ENCODE assay signal across 22 cellular contexts in genomic region chrX:38212246-38212645, GRCh38. TPM values are rescaled to one million over a fixed set of nuclear protein-coding genes. Genes with fewer than 3 reads are reported as not detected.
DNase-seq lines count a peak whose midpoint lies in the region; ATAC-seq and TF ChIP-seq lines count a peak whose summit lies in the region.
"Had no signal": no experiment of that assay in that cellular context is flagged by ENCODE, and none has a peak within 500 bp of the region (broad histone marks: within the 10 kb centered on the region; RNA-seq: fewer than 3 reads in every experiment).

No MANE protein-coding gene starts in this region.

- no peaks in the 10 kb centered on the region for H3K27me3 ChIP-seq in endodermal cell (ENCODE audit: control insufficient read depth, insufficient read depth, low read length, poor library complexity, severe bottlenecking)
- H3K27me3 ChIP-seq: cardiac muscle cell, sigmoid colon, transverse colon had no signal

- no peaks in the 10 kb centered on the region for H3K27me3 Mint-ChIP-seq in endodermal cell (ENCODE audit: insufficient read depth)
- peaks cover 7% of the 10 kb centered on the region for H3K27me3 Mint-ChIP-seq in activated T-helper 17 cell treated with anti-CD3 and anti-CD28 coated beads, Interleukin-2, amount 50 U/mL, for 72 hours
- H3K27me3 Mint-ChIP-seq: activated CD4-positive, alpha-beta T cell treated with anti-CD3 and anti-CD28 coated beads, Interleukin-2, amount 10 ng/mL, durations not matched to agents 24 days and 14 days had no signal

- H3K27ac ChIP-seq in endodermal cell (ENCODE audit: low read depth, low read length) (no peak overlapping the region), mesodermal cell (ENCODE audit: low read depth, low read length, severe bottlenecking) (peak overlapping the region; percentile 37)
- H3K27ac ChIP-seq: cardiac muscle cell, sigmoid colon, SK-N-MC, transverse colon, WERI-Rb-1 had no signal

- H3K4me3 ChIP-seq in endodermal cell (ENCODE audit: low read length) (no peak overlapping the region), mesodermal cell (ENCODE audit: extremely low read depth, insufficient read depth, low read length, poor library complexity, severe bottlenecking) (no peak overlapping the region)
- H3K4me3 ChIP-seq: cardiac muscle cell, sigmoid colon, SK-N-MC, transverse colon had no signal

- no peak overlapping the region for H3K4me3 Mint-ChIP-seq in endodermal cell
- H3K4me3 Mint-ChIP-seq in activated T-helper 17 cell treated with anti-CD3 and anti-CD28 coated beads, Interleukin-2, amount 50 U/mL, for 72 hours = no peak overlapping the region
- H3K4me3 Mint-ChIP-seq: activated CD4-positive, alpha-beta T cell treated with anti-CD3 and anti-CD28 coated beads, Interleukin-2, amount 10 ng/mL, durations not matched to agents 24 days and 14 days; activated naive CD4-positive, alpha-beta T cell treated with anti-CD3 and anti-CD28 coated beads for 36 hours; CD4-positive, CD25-positive, alpha-beta regulatory T cell; T-helper 2 cell treated with Interferon-gamma antibody and Interleukin-4, amounts not matched to agents 5 μg/mL and 100 μg/mL, for 36 hours had no signal

- no peak for TF ChIP-seq CTCF in endodermal cell (conservative IDR thresholded peaks at IDR 0.05)

- no peak overlapping the region for H3K9ac ChIP-seq in endodermal cell (ENCODE audit: extremely low read depth, low read length, poor library complexity, severe bottlenecking)

- peaks cover 6% of the 10 kb centered on the region for H3K4me1 Mint-ChIP-seq in endodermal cell
- H3K4me1 Mint-ChIP-seq in activated T-helper 17 cell treated with anti-CD3 and anti-CD28 coated beads, Interleukin-2, amount 50 U/mL, for 72 hours = no peaks in the 10 kb centered on the region
- H3K4me1 Mint-ChIP-seq: activated CD4-positive, alpha-beta T cell treated with anti-CD3 and anti-CD28 coated beads, Interleukin-2, amount 10 ng/mL, durations not matched to agents 24 days and 14 days; CD4-positive, CD25-positive, alpha-beta regulatory T cell had no signal

- no peaks in the 10 kb centered on the region for H3K36me3 ChIP-seq in endodermal cell (ENCODE audit: control insufficient read depth, insufficient read depth, low read length)
- H3K36me3 ChIP-seq in mesodermal cell (ENCODE audit: control insufficient read depth, insufficient read depth, low read length) = no peaks in the 10 kb centered on the region
- H3K36me3 ChIP-seq: cardiac muscle cell, sigmoid colon, transverse colon, WERI-Rb-1 had no signal

- H3K9me3 ChIP-seq in endodermal cell (ENCODE audit: control insufficient read depth, low read length) (no peaks in the 10 kb centered on the region), mesodermal cell (ENCODE audit: control insufficient read depth, low read length) (no peaks in the 10 kb centered on the region)
- H3K9me3 ChIP-seq: sigmoid colon, transverse colon had no signal

- 88 to 100% methylated on average over 1 of the region's 1 CpG for WGBS in endodermal cell (ENCODE audit: insufficient coverage in 1 of 2, insufficient read length in 1 of 2), 2 experiments
- 88 to 100% methylated on average over 1 of the region's 1 CpG for WGBS in mesodermal cell (ENCODE audit: insufficient coverage in 2 of 2), 2 experiments

- DNase-seq in HT1080 (ENCODE audit: low read depth) (peak; percentile 42), NOMO-1 treated with DMSO at 0.1 percent for 48 hours (lab: John Stamatoyannopoulos, UW; ENCODE audit: unreplicated experiment) (peak; percentile 42), endodermal cell (no peak), AG08396 (ENCODE audit: low spot score) (no peak)
- DNase-seq: activated CD4-positive, alpha-beta T cell treated with anti-CD3 and anti-CD28 coated beads, Interleukin-2, amount 10 ng/mL, durations not matched to agents 24 days and 14 days; activated naive CD4-positive, alpha-beta T cell treated with anti-CD3 and anti-CD28 coated beads for 36 hours; activated T-cell treated with anti-CD3 and anti-CD28 coated beads, Interleukin-2, amount 50 U/mL, for 48 hours; CD4-positive, CD25-positive, alpha-beta regulatory T cell; EL; NCI-H1105; NCI-H1930; NCI-H226; sigmoid colon; stimulated activated CD4-positive, alpha-beta T cell treated with anti-CD3 and anti-CD28 coated beads, Interleukin-15, amount 100 ng/mL, for 24 hours; transverse colon; WERI-Rb-1 had no signal

- ATAC-seq in GM19023 (IDR thresholded peaks at IDR 0.05; ENCODE audit: unreplicated experiment) = no peak
- ATAC-seq in activated T-helper 17 cell treated with anti-CD3 and anti-CD28 coated beads, Interleukin-2, amount 50 U/mL, for 72 hours (replicated peaks) = no peak

- no peaks in the 10 kb centered on the region for H3K36me3 Mint-ChIP-seq in endodermal cell (ENCODE audit: low read depth)
- H3K36me3 Mint-ChIP-seq in activated T-helper 17 cell treated with anti-CD3 and anti-CD28 coated beads, Interleukin-2, amount 50 U/mL, for 72 hours (ENCODE audit: low read depth) = no peaks in the 10 kb centered on the region
- H3K36me3 Mint-ChIP-seq: CD4-positive, CD25-positive, alpha-beta regulatory T cell had no signal

- peaks cover 54% of the 10 kb centered on the region for H3K9me3 Mint-ChIP-seq in endodermal cell
- H3K9me3 Mint-ChIP-seq in activated T-helper 17 cell treated with anti-CD3 and anti-CD28 coated beads, Interleukin-2, amount 50 U/mL, for 72 hours = no peaks in the 10 kb centered on the region
- H3K9me3 Mint-ChIP-seq: activated CD4-positive, alpha-beta T cell treated with anti-CD3 and anti-CD28 coated beads, Interleukin-2, amount 10 ng/mL, durations not matched to agents 24 days and 14 days; activated naive CD4-positive, alpha-beta T cell treated with anti-CD3 and anti-CD28 coated beads for 36 hours; T-helper 2 cell treated with Interferon-gamma antibody and Interleukin-4, amounts not matched to agents 5 μg/mL and 100 μg/mL, for 36 hours had no signal

- H3K4me1 ChIP-seq in endodermal cell (ENCODE audit: control insufficient read depth, insufficient read depth, low read length) (no peaks in the 10 kb centered on the region), mesodermal cell (ENCODE audit: control insufficient read depth, insufficient read depth, low read length, poor library complexity, severe bottlenecking) (peaks cover 5% of the 10 kb centered on the region)
- H3K4me1 ChIP-seq: transverse colon had no signal

- H3K27ac Mint-ChIP-seq in endodermal cell = peak overlapping the region; percentile 61
- H3K27ac Mint-ChIP-seq in activated T-helper 17 cell treated with anti-CD3 and anti-CD28 coated beads, Interleukin-2, amount 50 U/mL, for 72 hours = no peak overlapping the region
- H3K27ac Mint-ChIP-seq: activated CD4-positive, alpha-beta T cell treated with anti-CD3 and anti-CD28 coated beads, Interleukin-2, amount 10 ng/mL, durations not matched to agents 24 days and 14 days; activated naive CD4-positive, alpha-beta T cell treated with anti-CD3 and anti-CD28 coated beads for 36 hours; CD4-positive, CD25-positive, alpha-beta regulatory T cell; T-helper 2 cell treated with Interferon-gamma antibody and Interleukin-4, amounts not matched to agents 5 μg/mL and 100 μg/mL, for 36 hours had no signal

RNA-seq across cellular contexts. Expression of gene SRPX, which starts 8.4 kb away (rescaled TPM):
- total RNA-seq in HT1080 (2014; rRNA removed; shearing (Covaris generic)) = 151 and 170 TPM in 2 replicates
- polyA plus RNA-seq in HT1080 (2015; cell fraction: cytosol; rRNA removed) = 205 and 225 TPM in 2 replicates
- 265 and 292 TPM in 2 replicates for polyA plus RNA-seq in HT1080 (2015; cell fraction: nucleus; rRNA removed)
- 1 to 10 TPM; 1.8 to 3.4 TPM for total RNA-seq in endodermal cell
- polyA plus RNA-seq in endodermal cell (2013, experiment 1 of 2) = 7.1 TPM
- 7.5 TPM for polyA plus RNA-seq in endodermal cell (2013, experiment 2 of 2)
- polyA plus RNA-seq in mesodermal cell (2013, experiment 1 of 2) = 45.6 TPM
- 44.7 TPM for polyA plus RNA-seq in mesodermal cell (2013, experiment 2 of 2)
- 1 to 10 TPM in 1 of 2 donors, under 1 TPM in 1; 0.65 to 1.4 TPM for total RNA-seq in activated T-helper 17 cell treated with anti-CD3 and anti-CD28 coated beads, Interleukin-2, amount 50 U/mL, for 72 hours
- total RNA-seq: activated CD4-positive, alpha-beta T cell treated with anti-CD3 and anti-CD28 coated beads, Interleukin-2, amount 10 ng/mL, durations not matched to agents 24 days and 14 days; activated naive CD4-positive, alpha-beta T cell treated with anti-CD3 and anti-CD28 coated beads for 36 hours; CD4-positive, CD25-positive, alpha-beta regulatory T cell had no signal
- polyA plus RNA-seq: CD4-positive, CD25-positive, alpha-beta regulatory T cell had no signal

Comparison
In these comparisons a context has a peak if more than half of its experiments do, and no peak if none do; other contexts are left out.
1. DNase-seq: peak in HT1080 (single experiment) and NOMO-1 treated with DMSO at 0.1 percent for 48 hours (single experiment); none in endodermal cell (single experiment) and AG08396 (single experiment).
2. RNA of gene SRPX, which starts 8.4 kb away (total RNA-seq): 151 to 170 TPM in HT1080; 1.8 to 3.4 TPM in endodermal cell and 0.65 to 1.4 TPM in activated T-helper 17 cell treated with anti-CD3 and anti-CD28 coated beads, Interleukin-2, amount 50 U/mL, for 72 hours; every median in the first group is over 10 times any median in the second.